In genomic region chr4:113293043-113293560, GRCh38 we compare ENCODE assay signal across 1 cellular context.
TF ChIP-seq lines count a peak whose summit lies in the region.

No MANE protein-coding gene starts in this region.

TF ChIP-seq in liver, 16 proteins besides CTCF, POLR2A, EP300 and RAD21 (continued from another document):
- TF ChIP-seq REST (IDR thresholded peaks at IDR 0.05) = no peak
